Comparison of ENCODE assay signal across 2 cellular contexts in genomic region chr9:5818424-5819142, GRCh38.
TF ChIP-seq lines count a peak whose summit lies in the region.

No MANE protein-coding gene starts in this region.

TF ChIP-seq in IMR-90, 13 proteins besides CTCF, POLR2A, EP300 and RAD21:
- peak; percentile 25; the same call in 1 of the 2 replicates for TF ChIP-seq MAFK (IDR thresholded peaks at IDR 0.05; ENCODE audit: low read depth, low read length)
- no peak for TF ChIP-seq CEBPB (IDR thresholded peaks at IDR 0.05; ENCODE audit: low read depth, low read length)

TF ChIP-seq in K562, 482 proteins besides CTCF, POLR2A, EP300 and RAD21:
- TF ChIP-seq, protein P1, sequence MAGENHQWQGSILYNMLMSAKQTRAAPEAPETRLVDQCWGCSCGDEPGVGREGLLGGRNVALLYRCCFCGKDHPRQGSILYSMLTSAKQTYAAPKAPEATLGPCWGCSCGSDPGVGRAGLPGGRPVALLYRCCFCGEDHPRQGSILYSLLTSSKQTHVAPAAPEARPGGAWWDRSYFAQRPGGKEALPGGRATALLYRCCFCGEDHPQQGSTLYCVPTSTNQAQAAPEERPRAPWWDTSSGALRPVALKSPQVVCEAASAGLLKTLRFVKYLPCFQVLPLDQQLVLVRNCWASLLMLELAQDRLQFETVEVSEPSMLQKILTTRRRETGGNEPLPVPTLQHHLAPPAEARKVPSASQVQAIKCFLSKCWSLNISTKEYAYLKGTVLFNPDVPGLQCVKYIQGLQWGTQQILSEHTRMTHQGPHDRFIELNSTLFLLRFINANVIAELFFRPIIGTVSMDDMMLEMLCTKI (IDR thresholded peaks at IDR 0.05; ENCODE audit: partially characterized antibody): no peak
- TF ChIP-seq C11orf30 (IDR thresholded peaks at IDR 0.05; ENCODE audit: low read depth): peak; percentile 38; the same call in 1 of the 2 replicates
- peak; percentile 68 for TF ChIP-seq ZNF316 (IDR thresholded peaks at IDR 0.05)
- 0 out of 2 replicates have a peak, but pooled peaks have one; percentile 15 for TF ChIP-seq ZNF121 (CRISPR knock-in tag; conservative IDR thresholded peaks at IDR 0.05)
